In the genomic region with DNA sequence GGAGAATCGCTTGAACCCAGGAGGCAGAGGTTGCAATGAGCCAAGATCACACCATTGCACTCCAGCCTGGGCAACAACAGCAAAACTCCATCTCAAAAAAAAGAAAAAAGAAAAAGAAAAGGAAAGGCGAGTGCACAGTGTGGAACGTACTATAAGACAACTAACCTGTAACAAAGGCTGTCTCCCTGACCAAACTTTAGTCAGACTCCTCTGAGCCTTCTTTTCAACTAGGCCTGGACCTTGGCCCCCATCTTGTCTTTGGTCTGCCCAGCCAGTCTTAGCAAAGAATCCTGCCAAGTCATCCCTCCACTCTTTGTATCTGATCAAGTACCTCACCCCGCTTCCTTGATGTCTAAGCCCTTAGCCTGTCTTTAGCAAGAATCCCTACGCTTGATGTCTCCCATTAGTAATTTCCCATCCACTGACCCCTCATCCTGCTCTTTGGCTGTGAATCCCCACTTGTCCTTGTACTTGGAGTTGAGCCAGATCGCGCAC, we compare ENCODE assay signal across 1 cellular context.
TF ChIP-seq lines count a peak whose summit lies in the region.

No MANE protein-coding gene starts in this region.

TF ChIP-seq in K562, 482 proteins besides CTCF, POLR2A, EP300 and RAD21 (continued from another document):
- TF ChIP-seq NR4A1 (CRISPR knock-in tag; IDR thresholded peaks at IDR 0.05) (no peak), NR4A1 (tag; IDR thresholded peaks at IDR 0.05) (peak; percentile 90; the same call in 1 of the 2 replicates), ARNT (IDR thresholded peaks at IDR 0.05) (peak in 1 of 2 experiments; percentile 71; a peak in 2 of 4 replicates), TEAD1 (CRISPR knock-in tag; IDR thresholded peaks at IDR 0.05) (0 out of 4 replicates have a peak, but pooled peaks of 1 of the 2 experiments have one; percentile 37), NFIC (IDR thresholded peaks at IDR 0.05) (peak; percentile 87), EHMT2 (IDR thresholded peaks at IDR 0.05) (peak; percentile 87), MAFG (tag; conservative IDR thresholded peaks at IDR 0.05) (peak; percentile 99), FOXM1 (IDR thresholded peaks at IDR 0.05; ENCODE audit: low read depth) (0 out of 2 replicates have a peak, but pooled peaks have one; percentile 9), FOXM1 (CRISPR knock-in tag; IDR thresholded peaks at IDR 0.05; ENCODE audit: low read depth) (no peak), YY1 (IDR thresholded peaks at IDR 0.05; ENCODE audit: borderline replicate concordance in 1 of 3, control insufficient read depth in 1 of 3, extremely low read depth in 1 of 3, insufficient read depth in 3 of 3, insufficient read length in 1 of 3, insufficient replicate concordance in 2 of 3, low read depth in 1 of 3, low read length in 2 of 3) (peak in 2 of 3 experiments; percentile 19 to 84), CC2D1A (IDR thresholded peaks at IDR 0.05) (peak; percentile 47; the same call in 1 of the 2 replicates), HDAC2 (IDR thresholded peaks at IDR 0.05) (peak; percentile 45; the same call in 1 of the 2 replicates), NFE2 (IDR thresholded peaks at IDR 0.05; ENCODE audit: low read depth) (peak; percentile 100), NFE2L1 (tag; IDR thresholded peaks at IDR 0.05; ENCODE audit: borderline replicate concordance, low read depth) (peak; percentile 78)
- TF ChIP-seq, protein P1, sequence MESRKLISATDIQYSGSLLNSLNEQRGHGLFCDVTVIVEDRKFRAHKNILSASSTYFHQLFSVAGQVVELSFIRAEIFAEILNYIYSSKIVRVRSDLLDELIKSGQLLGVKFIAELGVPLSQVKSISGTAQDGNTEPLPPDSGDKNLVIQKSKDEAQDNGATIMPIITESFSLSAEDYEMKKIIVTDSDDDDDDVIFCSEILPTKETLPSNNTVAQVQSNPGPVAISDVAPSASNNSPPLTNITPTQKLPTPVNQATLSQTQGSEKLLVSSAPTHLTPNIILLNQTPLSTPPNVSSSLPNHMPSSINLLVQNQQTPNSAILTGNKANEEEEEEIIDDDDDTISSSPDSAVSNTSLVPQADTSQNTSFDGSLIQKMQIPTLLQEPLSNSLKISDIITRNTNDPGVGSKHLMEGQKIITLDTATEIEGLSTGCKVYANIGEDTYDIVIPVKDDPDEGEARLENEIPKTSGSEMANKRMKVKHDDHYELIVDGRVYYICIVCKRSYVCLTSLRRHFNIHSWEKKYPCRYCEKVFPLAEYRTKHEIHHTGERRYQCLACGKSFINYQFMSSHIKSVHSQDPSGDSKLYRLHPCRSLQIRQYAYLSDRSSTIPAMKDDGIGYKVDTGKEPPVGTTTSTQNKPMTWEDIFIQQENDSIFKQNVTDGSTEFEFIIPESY (CRISPR knock-in tag; IDR thresholded peaks at IDR 0.05), result no peak
- TF ChIP-seq, protein P2, sequence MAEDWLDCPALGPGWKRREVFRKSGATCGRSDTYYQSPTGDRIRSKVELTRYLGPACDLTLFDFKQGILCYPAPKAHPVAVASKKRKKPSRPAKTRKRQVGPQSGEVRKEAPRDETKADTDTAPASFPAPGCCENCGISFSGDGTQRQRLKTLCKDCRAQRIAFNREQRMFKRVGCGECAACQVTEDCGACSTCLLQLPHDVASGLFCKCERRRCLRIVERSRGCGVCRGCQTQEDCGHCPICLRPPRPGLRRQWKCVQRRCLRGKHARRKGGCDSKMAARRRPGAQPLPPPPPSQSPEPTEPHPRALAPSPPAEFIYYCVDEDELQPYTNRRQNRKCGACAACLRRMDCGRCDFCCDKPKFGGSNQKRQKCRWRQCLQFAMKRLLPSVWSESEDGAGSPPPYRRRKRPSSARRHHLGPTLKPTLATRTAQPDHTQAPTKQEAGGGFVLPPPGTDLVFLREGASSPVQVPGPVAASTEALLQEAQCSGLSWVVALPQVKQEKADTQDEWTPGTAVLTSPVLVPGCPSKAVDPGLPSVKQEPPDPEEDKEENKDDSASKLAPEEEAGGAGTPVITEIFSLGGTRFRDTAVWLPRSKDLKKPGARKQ (CRISPR knock-in tag; IDR thresholded peaks at IDR 0.05), result 0 out of 2 replicates have a peak, but pooled peaks have one; percentile 8
- TF ChIP-seq, protein P3, sequence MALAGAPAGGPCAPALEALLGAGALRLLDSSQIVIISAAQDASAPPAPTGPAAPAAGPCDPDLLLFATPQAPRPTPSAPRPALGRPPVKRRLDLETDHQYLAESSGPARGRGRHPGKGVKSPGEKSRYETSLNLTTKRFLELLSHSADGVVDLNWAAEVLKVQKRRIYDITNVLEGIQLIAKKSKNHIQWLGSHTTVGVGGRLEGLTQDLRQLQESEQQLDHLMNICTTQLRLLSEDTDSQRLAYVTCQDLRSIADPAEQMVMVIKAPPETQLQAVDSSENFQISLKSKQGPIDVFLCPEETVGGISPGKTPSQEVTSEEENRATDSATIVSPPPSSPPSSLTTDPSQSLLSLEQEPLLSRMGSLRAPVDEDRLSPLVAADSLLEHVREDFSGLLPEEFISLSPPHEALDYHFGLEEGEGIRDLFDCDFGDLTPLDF (CRISPR knock-in tag; IDR thresholded peaks at IDR 0.05), result no peak
